11 cellular contexts compared by ENCODE assay signal in the genomic region with DNA sequence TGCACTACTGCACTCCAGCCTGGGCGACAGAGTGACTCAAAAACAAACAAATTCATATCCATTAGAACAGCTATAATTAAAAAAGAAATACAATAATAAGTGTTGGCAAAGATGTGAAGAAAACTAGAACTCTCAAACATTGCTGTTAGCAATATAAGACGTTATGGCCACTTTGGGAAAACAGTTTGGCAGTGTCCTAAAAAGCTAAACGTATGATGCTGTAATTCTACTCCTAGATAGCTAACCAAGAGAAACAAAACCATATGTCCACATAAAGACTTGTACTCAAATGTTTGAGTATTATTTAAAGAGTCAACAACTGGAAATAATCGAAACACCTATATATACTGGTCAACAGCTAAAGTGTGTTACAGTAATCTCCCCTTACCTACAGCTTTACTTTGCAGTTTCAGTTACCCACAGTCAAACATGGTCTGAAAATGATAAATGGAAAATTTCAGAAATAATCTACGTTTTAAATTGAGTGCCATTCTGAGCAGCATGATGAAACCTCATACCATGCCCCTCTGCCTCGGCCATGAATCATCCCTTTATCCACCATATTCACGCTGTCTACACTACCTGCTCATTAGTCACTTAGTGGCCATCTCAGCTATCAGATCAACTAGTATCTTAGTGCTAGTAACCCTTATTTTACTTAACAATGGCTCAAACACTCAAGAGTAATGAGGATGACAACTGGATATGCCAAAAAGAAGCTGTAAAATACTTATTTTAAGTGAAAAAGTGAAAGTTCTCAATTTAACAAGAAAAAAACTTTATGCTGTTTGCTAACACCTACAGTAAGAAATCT. TPM values are rescaled to one million over a fixed set of nuclear protein-coding genes. Genes with fewer than 3 reads are reported as not detected.
DNase-seq lines count a peak whose midpoint lies in the region; ATAC-seq, FAIRE-seq and TF ChIP-seq lines count a peak whose summit lies in the region.
"Had no signal": no experiment of that assay in that cellular context is flagged by ENCODE, and none has a peak within 500 bp of the region (broad histone marks: within the 10 kb centered on the region; RNA-seq: fewer than 3 reads in every experiment).

No MANE protein-coding gene starts in this region.

- TF ChIP-seq RAD21 in SK-N-SH (IDR thresholded peaks at IDR 0.05; ENCODE audit: low read length): no peak

- peaks cover 3 to 18% of the 10 kb centered on the region in 2 experiments; a peak in 2 of 4 replicates for H3K4me1 ChIP-seq in SK-N-SH (ENCODE audit: control insufficient read depth in 1 of 2, insufficient read depth in 2 of 2, low read depth in 1 of 2, low read length in 1 of 2)
- peaks cover 18% of the 10 kb centered on the region for H3K4me1 ChIP-seq in foreskin keratinocyte

- H2AFZ ChIP-seq in SK-N-SH (ENCODE audit: low read depth): peak overlapping the region; percentile 63

- H3K9me2 ChIP-seq in SK-N-SH: no peaks in the 10 kb centered on the region

- no peaks in the 10 kb centered on the region for H3K9me3 ChIP-seq in SK-N-SH

- FAIRE-seq in D721Med (lab: Jason Lieb, UNC): no peak

- H3F3A ChIP-seq in SK-N-SH (replicated peaks; ENCODE audit: insufficient read depth): peaks cover 29% of the 10 kb centered on the region

- CTCF ChIA-PET in HEK293T (lab: Yijun Ruan, JAX) (interaction anchor here (0.8 to 1.5 kb wide), 6 partner anchors 56 to 125 kb away, joined by 3 to 4 read pairs (median 4); no protein-coding TSS in a partner anchor), SK-N-SH (lab: Yijun Ruan, JAX) (interaction anchor here (0.9 to 3.0 kb wide), 6 partner anchors 68 to 141 kb away, joined by 3 to 13 read pairs (median 4); no protein-coding TSS in a partner anchor)

- H3K27ac ChIP-seq in SK-N-SH (ENCODE audit: low read depth in 2 of 2, low read length in 1 of 2) (peak overlapping the region; percentile 43 to 83; a peak in 3 of 4 replicates), foreskin keratinocyte (peak overlapping the region; percentile 43)

- peak overlapping the region in 1 of 2 experiments; percentile 17; a peak in 1 of 4 replicates for H3K4me3 ChIP-seq in SK-N-SH (ENCODE audit: low read depth in 2 of 2, low read length in 1 of 2)

- in situ Hi-C loops in Caki2 (cut with HindIII; ENCODE audit: low pct_unique_long_range_greater_than_20kb, low sequenced_read_pairs): no loop called here

- H4K20me1 ChIP-seq in SK-N-SH (ENCODE audit: insufficient read depth): peaks cover 21% of the 10 kb centered on the region; the same call in 1 of the 2 replicates

- H3K27me3 ChIP-seq in SK-N-SH (ENCODE audit: insufficient read depth) (no peaks in the 10 kb centered on the region), foreskin keratinocyte (no peaks in the 10 kb centered on the region)

- DNase-seq in Caki2 (ENCODE audit: low read depth) (peak; percentile 50), HEK293T (ENCODE audit: extremely low spot score) (no peak), SK-N-SH (no peak), foreskin keratinocyte (peak; percentile 35 to 74), D721Med (ENCODE audit: insufficient read length, low spot score) (no peak), SHP77 (lab: John Stamatoyannopoulos, UW) (no peak)
- DNase-seq in activated CD8-positive, alpha-beta memory T cell treated with anti-CD3 and anti-CD28 coated beads, Interleukin-2, amount 50 U/mL, for 4 hours: no peak
- DNase-seq: activated effector memory CD4-positive, alpha-beta T cell treated with anti-CD3 and anti-CD28 coated beads, Interleukin-2, amount 50 U/mL, for 16 hours; head of caudate nucleus; occipital lobe had no signal

- 27% methylated on average over 7 of the region's 7 CpGs for whole genome bisulfite sequencing in SK-N-SH (ENCODE audit: low lambda C conversion rate)

- H3K79me2 ChIP-seq in SK-N-SH (ENCODE audit: insufficient read depth): peaks cover 91% of the 10 kb centered on the region

- H3K9ac ChIP-seq in SK-N-SH: peak overlapping the region; percentile 10; the same call in 1 of the 2 replicates

- ATAC-seq in foreskin keratinocyte (peak; percentile 57), GM21360 (IDR thresholded peaks at IDR 0.05; ENCODE audit: unreplicated experiment) (no peak)

- POLR2A ChIA-PET in HEK293T (lab: Yijun Ruan, JAX): interaction anchor here (1.1 to 1.5 kb wide), 2 partner anchors 88 to 129 kb away, joined by 3 to 4 read pairs; partner anchors contain the start of gene NAA15
- POLR2A ChIA-PET in SK-N-SH (lab: Yijun Ruan, JAX): no interaction called here

- peak overlapping the region; percentile 40 for H3K4me2 ChIP-seq in SK-N-SH

- no peaks in the 10 kb centered on the region for H3K36me3 ChIP-seq in SK-N-SH (replicated peaks in 1 of 2; ENCODE audit: control insufficient read depth in 1 of 2, insufficient read depth in 2 of 2, low read length in 1 of 2)

- TF ChIP-seq CTCF in SK-N-SH (IDR thresholded peaks at IDR 0.05) (no peak), foreskin keratinocyte (conservative IDR thresholded peaks at IDR 0.05) (no peak), D721Med (IDR thresholded peaks at IDR 0.05; ENCODE audit: insufficient read depth, missing control alignments) (no peak)

- TF ChIP-seq EP300 in SK-N-SH (IDR thresholded peaks at IDR 0.05; ENCODE audit: borderline replicate concordance in 1 of 2, low read depth in 1 of 2, low read length in 1 of 2): no peak

TF ChIP-seq in HEK293T, 16 proteins besides CTCF, POLR2A, EP300 and RAD21:
- TF ChIP-seq PKNOX1 (IDR thresholded peaks at IDR 0.05) (peak; percentile 83), CTBP1 (IDR thresholded peaks at IDR 0.05; ENCODE audit: borderline replicate concordance) (no peak), BHLHE40 (IDR thresholded peaks at IDR 0.05; ENCODE audit: borderline replicate concordance) (no peak), LEF1 (IDR thresholded peaks at IDR 0.05; ENCODE audit: borderline replicate concordance) (no peak), ARNT (IDR thresholded peaks at IDR 0.05) (no peak), ELF4 (IDR thresholded peaks at IDR 0.05) (no peak)

TF ChIP-seq in SK-N-SH, 30 proteins besides CTCF, POLR2A, EP300 and RAD21:
- TF ChIP-seq JUND (IDR thresholded peaks at IDR 0.05) (peak; percentile 61), MAX (IDR thresholded peaks at IDR 0.05; ENCODE audit: low read depth) (peak; percentile 49; the same call in 1 of the 2 replicates), SMC3 (IDR thresholded peaks at IDR 0.05; ENCODE audit: low read depth, low read length) (no peak), YY1 (IDR thresholded peaks at IDR 0.05; ENCODE audit: low read depth) (peak; percentile 64; the same call in 1 of the 2 replicates), TCF12 (IDR thresholded peaks at IDR 0.05) (peak; percentile 38), FOSL2 (IDR thresholded peaks at IDR 0.05; ENCODE audit: borderline replicate concordance, low read depth) (peak; percentile 82), POLR2AphosphoS5 (IDR thresholded peaks at IDR 0.05; ENCODE audit: low read depth, low read length) (no peak)
- TF ChIP-seq, protein P1, sequence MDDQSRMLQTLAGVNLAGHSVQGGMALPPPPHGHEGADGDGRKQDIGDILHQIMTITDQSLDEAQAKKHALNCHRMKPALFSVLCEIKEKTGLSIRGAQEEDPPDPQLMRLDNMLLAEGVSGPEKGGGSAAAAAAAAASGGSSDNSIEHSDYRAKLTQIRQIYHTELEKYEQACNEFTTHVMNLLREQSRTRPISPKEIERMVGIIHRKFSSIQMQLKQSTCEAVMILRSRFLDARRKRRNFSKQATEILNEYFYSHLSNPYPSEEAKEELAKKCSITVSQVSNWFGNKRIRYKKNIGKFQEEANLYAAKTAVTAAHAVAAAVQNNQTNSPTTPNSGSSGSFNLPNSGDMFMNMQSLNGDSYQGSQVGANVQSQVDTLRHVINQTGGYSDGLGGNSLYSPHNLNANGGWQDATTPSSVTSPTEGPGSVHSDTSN (IDR thresholded peaks at IDR 0.05): peak; percentile 72
TF ChIP-seq in SK-N-SH: peak in this region for 6.

RNA-seq across cellular contexts. Expression of gene ELF2, which starts 4.9 kb away (rescaled TPM):
- total RNA-seq in Caki2 (2014; rRNA removed; shearing (Covaris generic); ENCODE audit: low replicate concordance): 31.9 and 68.6 TPM in 2 replicates
- polyA plus RNA-seq in SK-N-SH (2012; rRNA removed) (14.0 and 19.1 TPM in 2 replicates), foreskin keratinocyte (4.5 and 5.8 TPM in 2 replicates)
- 16.8 and 17.6 TPM in 2 replicates for polyA plus RNA-seq in SK-N-SH (2012; cell fraction: cytosol; rRNA removed)
- 24.5 and 41.2 TPM in 2 replicates for polyA plus RNA-seq in SK-N-SH (2012; cell fraction: nucleus; rRNA removed)
- 18.9 and 22.1 TPM in 2 replicates for total RNA-seq in foreskin keratinocyte

Comparison
In these comparisons a context has a peak if more than half of its experiments do, and no peak if none do; other contexts are left out.
1. DNase-seq: peak in Caki2 (single experiment) and foreskin keratinocyte (2 of 2); none in HEK293T (single experiment), SK-N-SH (single experiment), D721Med (single experiment), SHP77 (0 of 2) and activated CD8-positive, alpha-beta memory T cell treated with anti-CD3 and anti-CD28 coated beads, Interleukin-2, amount 50 U/mL, for 4 hours (single experiment).